Comparison of ENCODE assay signal across 20 cellular contexts in the genomic region with DNA sequence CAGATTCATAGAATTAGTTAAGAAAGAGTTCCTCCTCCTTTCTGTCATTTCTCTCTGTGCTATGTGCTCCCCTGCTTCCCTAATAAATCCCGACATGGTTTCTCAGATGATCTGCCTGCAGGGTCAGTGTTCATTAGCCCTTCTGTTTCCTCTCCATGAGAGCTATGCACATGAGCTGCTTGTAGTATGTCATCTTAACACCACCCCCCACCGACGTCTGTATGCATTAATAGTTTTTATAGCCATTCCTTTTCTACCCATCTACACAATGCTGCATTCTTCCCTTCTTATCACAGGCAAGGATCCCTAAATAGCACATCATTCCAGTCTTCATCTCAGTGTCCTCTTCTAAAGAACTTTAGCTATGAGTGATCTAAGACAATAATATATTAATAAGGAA.
DNase-seq lines count a peak whose midpoint lies in the region; ATAC-seq and TF ChIP-seq lines count a peak whose summit lies in the region.
"Had no signal": no experiment of that assay in that cellular context is flagged by ENCODE, and none has a peak within 500 bp of the region (broad histone marks: within the 10 kb centered on the region; RNA-seq: fewer than 3 reads in every experiment).

No MANE protein-coding gene starts in this region.

- DNase-seq in A673 (ENCODE audit: low spot score) (peak; percentile 18), SK-MEL-5 (ENCODE audit: low read depth, low spot score) (peak; percentile 50), WTC11 (ENCODE audit: low spot score) (no peak), MG63 (no peak), DMS114 treated with DMSO at 0.1 percent for 48 hours (lab: John Stamatoyannopoulos, UW; ENCODE audit: unreplicated experiment) (no peak), HK-2 (ENCODE audit: unreplicated experiment) (no peak)
- DNase-seq: ACHN; BE2C; C1 segment of cervical spinal cord; CD4-positive, alpha-beta memory T cell; CD4-positive, CD25-positive, alpha-beta regulatory T cell; CD8-positive, alpha-beta memory T cell; COR-L47; DMS 273 treated with DMSO at 0.1 percent for 48 hours; DMS79 treated with DMSO at 0.1 percent for 48 hours; GF-D8 had no signal

- no peaks in the 10 kb centered on the region for H3K27me3 Mint-ChIP-seq in WTC11 (ENCODE audit: low read depth)
- H3K27me3 Mint-ChIP-seq: CD4-positive, alpha-beta memory T cell; CD4-positive, CD25-positive, alpha-beta regulatory T cell; CD8-positive, alpha-beta memory T cell had no signal

- ATAC-seq in WTC11, result no peak
- ATAC-seq: A549 had no signal

- H3K9me3 Mint-ChIP-seq in WTC11, result peaks cover 12% of the 10 kb centered on the region

- H3K27ac ChIP-seq in A673 (ENCODE audit: low read depth, low read length, poor library complexity, severe bottlenecking), result no peak overlapping the region
- H3K27ac ChIP-seq: 22Rv1, A549, BLaER1 had no signal

- intact Hi-C loops in A673 (cut with micrococcal nuclease; ENCODE audit: unreplicated experiment), result no loop called here

- H3K36me3 Mint-ChIP-seq in WTC11, result 0 out of 2 replicates have a peak, but pooled peaks cover 2% of the 10 kb centered on the region
- H3K36me3 Mint-ChIP-seq: CD14-positive monocyte; CD4-positive, alpha-beta memory T cell; CD4-positive, CD25-positive, alpha-beta regulatory T cell; CD8-positive, alpha-beta memory T cell had no signal

- H3K9me3 ChIP-seq in A673 (ENCODE audit: low read depth, low read length, poor library complexity, severe bottlenecking), result no peaks in the 10 kb centered on the region
- no peaks in the 10 kb centered on the region for H3K9me3 ChIP-seq in MG63
- H3K9me3 ChIP-seq: A549, BE2C, BLaER1 had no signal

- POLR2A ChIA-PET in A673 (lab: Charles Lee; ENCODE audit: low non-redundant PET), result no interaction called here
- POLR2A ChIA-PET in WTC11 (lab: Charles Lee), result no interaction called here

- H3K4me1 Mint-ChIP-seq in WTC11, result peaks cover 7% of the 10 kb centered on the region; the same call in 1 of the 2 replicates
- H3K4me1 Mint-ChIP-seq: CD14-positive monocyte; CD4-positive, alpha-beta memory T cell; CD4-positive, CD25-positive, alpha-beta regulatory T cell; CD8-positive, alpha-beta memory T cell had no signal

- BruUV-seq in A673 (replicated peaks; lab: Mats Ljungman, UMichigan), result no TSS peak

- no peaks in the 10 kb centered on the region for H3K4me1 ChIP-seq in A673 (ENCODE audit: insufficient read depth, low read length, poor library complexity, severe bottlenecking)
- H3K4me1 ChIP-seq: A549, BE2C, BLaER1 had no signal

- CTCF ChIA-PET in A673 (lab: Charles Lee) (no interaction called here), WTC11 (lab: Charles Lee) (no interaction called here)

- H3K4me3 ChIP-seq in A673 (ENCODE audit: low read depth, low read length, poor library complexity, severe bottlenecking), result no peak overlapping the region
- no peak overlapping the region for H3K4me3 ChIP-seq in MG63
- H3K4me3 ChIP-seq: A549, BLaER1 had no signal

- H3K27me3 ChIP-seq in A673 (replicated peaks; ENCODE audit: insufficient read depth, low read depth, low read length, poor library complexity), result no peaks in the 10 kb centered on the region
- no peaks in the 10 kb centered on the region for H3K27me3 ChIP-seq in MG63
- H3K27me3 ChIP-seq: BE2C, BLaER1 had no signal

- no peak overlapping the region for H3K4me3 Mint-ChIP-seq in WTC11
- H3K4me3 Mint-ChIP-seq: CD14-positive monocyte; CD4-positive, alpha-beta memory T cell; CD4-positive, CD25-positive, alpha-beta regulatory T cell; CD8-positive, alpha-beta memory T cell had no signal

- TF ChIP-seq CTCF in A673 (conservative IDR thresholded peaks at IDR 0.05; ENCODE audit: low read depth, low read length), result no peak
- TF ChIP-seq CTCF in WTC11 (IDR thresholded peaks at IDR 0.05), result no peak

- 0 out of 2 replicates have a peak overlapping the region, but pooled peaks have one; percentile 25 for H3K27ac Mint-ChIP-seq in WTC11
- H3K27ac Mint-ChIP-seq: CD14-positive monocyte; CD4-positive, alpha-beta memory T cell; CD8-positive, alpha-beta memory T cell had no signal

- in situ Hi-C loops in SK-MEL-5 (cut with HindIII; ENCODE audit: low pct_unique_long_range_greater_than_20kb, low sequenced_read_pairs), result no loop called here

- H3K36me3 ChIP-seq in A673 (ENCODE audit: insufficient read depth, low read length, poor library complexity, severe bottlenecking) (no peaks in the 10 kb centered on the region), MG63 (no peaks in the 10 kb centered on the region)
- H3K36me3 ChIP-seq: BE2C, BLaER1 had no signal

TF ChIP-seq in WTC11, 78 proteins besides CTCF, POLR2A, EP300 and RAD21:
- TF ChIP-seq ZNF232 (CRISPR knock-in tag; IDR thresholded peaks at IDR 0.05) (no peak), MXD4 (CRISPR knock-in tag; IDR thresholded peaks at IDR 0.05; ENCODE audit: borderline replicate concordance) (no peak)

Comparison
In these comparisons a context has a peak if more than half of its experiments do, and no peak if none do; other contexts are left out.
1. DNase-seq: peak in A673 (single experiment) and SK-MEL-5 (single experiment); none in WTC11 (single experiment), MG63 (single experiment), DMS114 treated with DMSO at 0.1 percent for 48 hours (single experiment) and HK-2 (single experiment).